ENCODE assay signal across 1 cellular context in genomic region chr2:163548970-163549369, GRCh38.
TF ChIP-seq lines count a peak whose summit lies in the region.

No MANE protein-coding gene starts in this region.

TF ChIP-seq in HepG2, 621 proteins besides CTCF, POLR2A, EP300 and RAD21 (continued from another document):
- TF ChIP-seq USF2 (IDR thresholded peaks at IDR 0.05; ENCODE audit: low read depth, low read length): peak; percentile 43; the same call in 1 of the 2 replicates
- no peak for TF ChIP-seq USF2 (CRISPR knock-in tag; IDR thresholded peaks at IDR 0.05; ENCODE audit: borderline replicate concordance)
- peak; percentile 51; the same call in 1 of the 2 replicates for TF ChIP-seq RAD51 (IDR thresholded peaks at IDR 0.05; ENCODE audit: borderline replicate concordance)
TF ChIP-seq in HepG2: peak in this region for 2.
